Comparison of ENCODE assay signal across 10 cellular contexts in genomic region chr2:172293952-172294351, GRCh38.
DNase-seq lines count a peak whose midpoint lies in the region; ATAC-seq and TF ChIP-seq lines count a peak whose summit lies in the region.
"Had no signal": no experiment of that assay in that cellular context is flagged by ENCODE, and none has a peak within 500 bp of the region (broad histone marks: within the 10 kb centered on the region; RNA-seq: fewer than 3 reads in every experiment).

No MANE protein-coding gene starts in this region.

- no peak for TF ChIP-seq CTCF in osteoblast (IDR thresholded peaks at IDR 0.05; ENCODE audit: extremely low read depth, low read depth, low read length)
- no peak for TF ChIP-seq CTCF in activated CD8-positive, alpha-beta T cell treated with anti-CD3 and anti-CD28 coated beads for 36 hours (IDR thresholded peaks at IDR 0.05)

- no peaks in the 10 kb centered on the region for H3K36me3 ChIP-seq in osteoblast (ENCODE audit: insufficient read depth, low read length)

- POLR2A ChIA-PET in activated CD8-positive, alpha-beta T cell treated with anti-CD3 and anti-CD28 coated beads for 36 hours (lab: Charles Lee) = interaction anchor here (0.5 kb wide), 1 partner anchor 40 kb away, joined by 3 read pairs; no protein-coding TSS in a partner anchor

- H4K20me1 ChIP-seq in osteoblast (ENCODE audit: insufficient read depth, low read length) = no peaks in the 10 kb centered on the region

- peaks cover 7% of the 10 kb centered on the region for H3K4me1 ChIP-seq in osteoblast (ENCODE audit: insufficient read depth, low read length)

- H2AFZ ChIP-seq in osteoblast (ENCODE audit: low read length) = peak overlapping the region; percentile 59

- no peaks in the 10 kb centered on the region for H3K4me1 Mint-ChIP-seq in activated CD8-positive, alpha-beta T cell treated with anti-CD3 and anti-CD28 coated beads for 36 hours (ENCODE audit: low read depth)

- intact Hi-C loops in activated CD8-positive, alpha-beta T cell treated with anti-CD3 and anti-CD28 coated beads for 36 hours (cut with micrococcal nuclease) = no loop called here

- DNase-seq in DMS153 treated with DMSO at 0.1 percent for 48 hours (lab: John Stamatoyannopoulos, UW; ENCODE audit: unreplicated experiment) = peak; percentile 47
- peak; percentile 60 for DNase-seq in NCI-H2227 treated with DMSO at 0.1 percent for 48 hours (lab: John Stamatoyannopoulos, UW)
- DNase-seq in osteoblast (ENCODE audit: insufficient read length, low spot score, missing footprints) = peak; percentile 71
- no peak for DNase-seq in activated CD8-positive, alpha-beta T cell treated with anti-CD3 and anti-CD28 coated beads for 36 hours
- DNase-seq in NCI-H187 (lab: John Stamatoyannopoulos, UW) = no peak
- DNase-seq: NCI-H1436 had no signal

- peaks cover 2% of the 10 kb centered on the region for H3K27me3 Mint-ChIP-seq in activated CD8-positive, alpha-beta T cell treated with anti-CD3 and anti-CD28 coated beads for 36 hours

- H3K4me3 ChIP-seq in osteoblast (ENCODE audit: insufficient read depth, low read length) = no peak overlapping the region

- H3K9me3 ChIP-seq in osteoblast (ENCODE audit: low read depth, low read length) = no peaks in the 10 kb centered on the region

- ATAC-seq in esophagus mucosa (peak; percentile 63), GM21360 (IDR thresholded peaks at IDR 0.05; ENCODE audit: unreplicated experiment) (no peak), GM18868 (IDR thresholded peaks at IDR 0.05; ENCODE audit: unreplicated experiment) (no peak)
- no peak for ATAC-seq in activated CD8-positive, alpha-beta T cell treated with anti-CD3 and anti-CD28 coated beads for 36 hours
- ATAC-seq: WTC11 had no signal

- no peak overlapping the region for H3K27ac Mint-ChIP-seq in activated CD8-positive, alpha-beta T cell treated with anti-CD3 and anti-CD28 coated beads for 36 hours
- H3K27ac Mint-ChIP-seq: WTC11 had no signal

- no peaks in the 10 kb centered on the region for H3K9me3 Mint-ChIP-seq in activated CD8-positive, alpha-beta T cell treated with anti-CD3 and anti-CD28 coated beads for 36 hours

- no peaks in the 10 kb centered on the region for H3K79me2 ChIP-seq in osteoblast (ENCODE audit: insufficient read depth, low read length)

- no peak overlapping the region for H3K4me2 ChIP-seq in osteoblast (ENCODE audit: insufficient read depth, low read length)

- no peak overlapping the region for H3K4me3 Mint-ChIP-seq in activated CD8-positive, alpha-beta T cell treated with anti-CD3 and anti-CD28 coated beads for 36 hours
- H3K4me3 Mint-ChIP-seq: WTC11 had no signal

- H3K27ac ChIP-seq in osteoblast (ENCODE audit: low read depth, low read length) = no peak overlapping the region

- no peaks in the 10 kb centered on the region for H3K36me3 Mint-ChIP-seq in activated CD8-positive, alpha-beta T cell treated with anti-CD3 and anti-CD28 coated beads for 36 hours (ENCODE audit: low read depth)
- H3K36me3 Mint-ChIP-seq: WTC11 had no signal

- CTCF ChIA-PET in activated CD8-positive, alpha-beta T cell treated with anti-CD3 and anti-CD28 coated beads for 36 hours (lab: Charles Lee) = no interaction called here

- H3K27me3 ChIP-seq in osteoblast (ENCODE audit: insufficient read depth, low read length) = peaks cover 7% of the 10 kb centered on the region

Comparison
In these comparisons a context has a peak if more than half of its experiments do, and no peak if none do; other contexts are left out.
1. DNase-seq: peak in DMS153 treated with DMSO at 0.1 percent for 48 hours (single experiment), NCI-H2227 treated with DMSO at 0.1 percent for 48 hours (single experiment) and osteoblast (single experiment); none in activated CD8-positive, alpha-beta T cell treated with anti-CD3 and anti-CD28 coated beads for 36 hours (single experiment) and NCI-H187 (0 of 2).